In the genomic region with DNA sequence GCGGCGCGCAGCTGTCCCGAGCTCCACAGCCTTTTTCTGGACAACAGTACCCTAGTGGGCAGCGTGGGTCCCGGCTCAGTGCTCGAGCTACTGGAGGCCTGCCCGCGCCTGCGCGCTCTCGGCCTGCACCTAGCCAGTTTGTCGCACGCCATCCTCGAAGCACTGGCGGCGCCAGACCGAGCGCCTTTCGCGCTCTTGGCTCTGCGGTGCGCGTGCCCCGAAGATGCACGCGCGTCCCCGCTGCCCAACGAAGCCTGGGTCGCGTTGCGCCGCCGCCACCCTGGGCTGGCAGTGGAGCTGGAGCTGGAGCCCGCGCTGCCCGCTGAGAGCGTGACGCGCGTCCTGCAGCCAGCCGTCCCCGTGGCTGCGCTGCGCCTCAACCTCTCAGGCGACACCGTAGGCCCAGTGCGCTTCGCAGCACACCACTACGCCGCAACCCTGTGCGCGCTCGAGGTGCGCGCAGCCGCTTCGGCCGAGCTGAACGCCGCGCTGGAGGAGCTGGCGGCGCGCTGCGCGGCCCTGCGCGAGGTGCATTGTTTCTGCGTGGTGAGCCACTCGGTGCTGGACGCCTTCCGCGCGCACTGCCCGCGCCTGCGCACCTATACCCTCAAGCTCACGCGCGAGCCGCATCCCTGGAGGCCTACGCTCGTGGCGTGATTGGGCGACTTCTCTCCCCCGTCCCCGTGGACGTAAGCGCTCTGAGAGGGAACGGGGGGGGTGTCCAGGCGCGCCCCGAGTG, we compare ENCODE assay signal across 7 cellular contexts. TPM values are rescaled to one million over a fixed set of nuclear protein-coding genes. Genes with fewer than 3 reads are reported as not detected.
A peak's percentile ranks its signal among the peaks of the same experiment; 100 is the strongest.
DNase-seq lines count a peak whose midpoint lies in the region; ATAC-seq and TF ChIP-seq lines count a peak whose summit lies in the region.

No MANE protein-coding gene starts in this region.

- ATAC-seq in SK-N-SH treated with all-trans-retinoic acid at 6 μM for 48 hours (peak; percentile 15), mucosa of descending colon (no peak), GM21360 (IDR thresholded peaks at IDR 0.05; ENCODE audit: unreplicated experiment) (no peak), GM19035 (IDR thresholded peaks at IDR 0.05; ENCODE audit: unreplicated experiment) (no peak)

- H3K27me3 ChIP-seq in HUES6 (ENCODE audit: control insufficient read depth, insufficient read depth, low read length), result peaks cover 100% of the 10 kb centered on the region
- H3K27me3 ChIP-seq in effector memory CD4-positive, alpha-beta T cell (replicated peaks; ENCODE audit: control insufficient read depth, insufficient read depth, low read length, poor library complexity, severe bottlenecking), result peaks cover 38% of the 10 kb centered on the region
- H3K27me3 ChIP-seq in transverse colon, result peaks cover 56% of the 10 kb centered on the region

- peaks cover 18% of the 10 kb centered on the region for H3K4me1 ChIP-seq in HUES6 (ENCODE audit: control insufficient read depth, insufficient read depth, low read length)
- peaks cover 59% of the 10 kb centered on the region for H3K4me1 ChIP-seq in effector memory CD4-positive, alpha-beta T cell (ENCODE audit: control insufficient read depth, insufficient read depth, low read length, poor library complexity, severe bottlenecking)
- H3K4me1 ChIP-seq in mucosa of descending colon (ENCODE audit: low read depth), result peaks cover 44% of the 10 kb centered on the region
- H3K4me1 ChIP-seq in transverse colon, result peaks cover 15 to 67% (median 49%) of the 10 kb centered on the region in 4 donors

- in situ Hi-C loops in transverse colon (cut with MboI; ENCODE audit: low pct_ligation_motif_present in 1 of 4, low pct_unique_long_range_greater_than_20kb in 1 of 4, low sequenced_read_pairs in 3 of 4), result loop anchor here in 2 of 4 donors (25.0 kb wide), 2 partner anchors 176 to 201 kb away; partner anchors contain the start of genes CES3 (in 1 of the 2) and CES4A (in 1 of the 2)

- TF ChIP-seq POLR2A in transverse colon (IDR thresholded peaks at IDR 0.05), result no peak

- TF ChIP-seq CTCF in mucosa of descending colon (IDR thresholded peaks at IDR 0.05), result no peak
- TF ChIP-seq CTCF in transverse colon (IDR thresholded peaks at IDR 0.05), result no peak

- H3K36me3 ChIP-seq in HUES6 (ENCODE audit: control insufficient read depth, insufficient read depth, low read length), result no peaks in the 10 kb centered on the region
- H3K36me3 ChIP-seq in effector memory CD4-positive, alpha-beta T cell (ENCODE audit: control insufficient read depth, insufficient read depth, low read length), result no peaks in the 10 kb centered on the region
- H3K36me3 ChIP-seq in mucosa of descending colon (ENCODE audit: low read depth), result no peaks in the 10 kb centered on the region
- H3K36me3 ChIP-seq in transverse colon, result no peaks in the 10 kb centered on the region

- TF ChIP-seq EP300 in transverse colon (IDR thresholded peaks at IDR 0.05; ENCODE audit: low read depth), result no peak

- 38% methylated on average over 79 of the region's 95 CpGs; no CpG with 5 or more reads in 1 of the 2 donors for WGBS in transverse colon (ENCODE audit: low coverage in 1 of 2), 2 donors

- H3K4me3 ChIP-seq in HUES6 (ENCODE audit: low read depth, low read length) (peak overlapping the region; percentile 55), mucosa of descending colon (no peak overlapping the region), transverse colon (peak overlapping the region in 2 of 4 donors; percentile 29 to 38)
- peak overlapping the region; percentile 44 for H3K4me3 ChIP-seq in effector memory CD4-positive, alpha-beta T cell (ENCODE audit: insufficient read depth, low read depth, low read length, poor library complexity, severe bottlenecking)

- no peak overlapping the region for H3K27ac ChIP-seq in HUES6 (ENCODE audit: low read depth, low read length)
- H3K27ac ChIP-seq in effector memory CD4-positive, alpha-beta T cell (ENCODE audit: insufficient read depth, low read length, poor library complexity, severe bottlenecking), result no peak overlapping the region
- peak overlapping the region; percentile 11 to 72 (median 58) for H3K27ac ChIP-seq in transverse colon

- H3K9ac ChIP-seq in HUES6 (ENCODE audit: low read length), result no peak overlapping the region

- no peak for DNase-seq in effector memory CD4-positive, alpha-beta T cell
- DNase-seq in mucosa of descending colon (peak; percentile 35 to 70 (median 60)), transverse colon (no peak)

- no peaks in the 10 kb centered on the region for H3K9me3 ChIP-seq in HUES6 (ENCODE audit: control insufficient read depth, insufficient read depth, low read depth, low read length)
- H3K9me3 ChIP-seq in effector memory CD4-positive, alpha-beta T cell (ENCODE audit: control insufficient read depth, low read length), result no peaks in the 10 kb centered on the region
- no peaks in the 10 kb centered on the region for H3K9me3 ChIP-seq in mucosa of descending colon
- no peaks in the 10 kb centered on the region for H3K9me3 ChIP-seq in transverse colon

- intact Hi-C loops in mucosa of descending colon (cut with DNase I, micrococcal nuclease), result no loop called here
- intact Hi-C loops in transverse colon (cut with DNase I; ENCODE audit: low total_unique reads), result no loop called here

TF ChIP-seq in SK-N-SH treated with all-trans-retinoic acid at 6 μM for 48 hours, 23 proteins besides CTCF, POLR2A, EP300 and RAD21 (continues in another document):
- 0 out of 2 replicates have a peak, but pooled peaks have one; percentile 62 for TF ChIP-seq ZNF565 (CRISPR knock-in tag; conservative IDR thresholded peaks at IDR 0.05; ENCODE audit: low read depth)
- no peak for TF ChIP-seq TOX (CRISPR knock-in tag; IDR thresholded peaks at IDR 0.05; ENCODE audit: borderline replicate concordance)
- peak; percentile 56; the same call in 1 of the 2 replicates for TF ChIP-seq TSHZ2 (CRISPR knock-in tag; IDR thresholded peaks at IDR 0.05)
- no peak for TF ChIP-seq SNAI2 (CRISPR knock-in tag; IDR thresholded peaks at IDR 0.05)
- TF ChIP-seq ZNF70 (CRISPR knock-in tag; IDR thresholded peaks at IDR 0.05), result no peak
- no peak for TF ChIP-seq ARNTL (CRISPR knock-in tag; IDR thresholded peaks at IDR 0.05; ENCODE audit: borderline replicate concordance, low read depth)
- TF ChIP-seq ZC3H10 (CRISPR knock-in tag; IDR thresholded peaks at IDR 0.05), result no peak
- TF ChIP-seq, protein P1, sequence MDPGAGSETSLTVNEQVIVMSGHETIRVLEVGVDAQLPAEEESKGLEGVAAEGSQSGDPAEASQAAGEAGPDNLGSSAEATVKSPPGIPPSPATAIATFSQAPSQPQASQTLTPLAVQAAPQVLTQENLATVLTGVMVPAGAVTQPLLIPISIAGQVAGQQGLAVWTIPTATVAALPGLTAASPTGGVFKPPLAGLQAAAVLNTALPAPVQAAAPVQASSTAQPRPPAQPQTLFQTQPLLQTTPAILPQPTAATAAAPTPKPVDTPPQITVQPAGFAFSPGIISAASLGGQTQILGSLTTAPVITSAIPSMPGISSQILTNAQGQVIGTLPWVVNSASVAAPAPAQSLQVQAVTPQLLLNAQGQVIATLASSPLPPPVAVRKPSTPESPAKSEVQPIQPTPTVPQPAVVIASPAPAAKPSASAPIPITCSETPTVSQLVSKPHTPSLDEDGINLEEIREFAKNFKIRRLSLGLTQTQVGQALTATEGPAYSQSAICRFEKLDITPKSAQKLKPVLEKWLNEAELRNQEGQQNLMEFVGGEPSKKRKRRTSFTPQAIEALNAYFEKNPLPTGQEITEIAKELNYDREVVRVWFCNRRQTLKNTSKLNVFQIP (CRISPR knock-in tag; IDR thresholded peaks at IDR 0.05; ENCODE audit: borderline replicate concordance, low read depth), result no peak
- TF ChIP-seq, protein P2, sequence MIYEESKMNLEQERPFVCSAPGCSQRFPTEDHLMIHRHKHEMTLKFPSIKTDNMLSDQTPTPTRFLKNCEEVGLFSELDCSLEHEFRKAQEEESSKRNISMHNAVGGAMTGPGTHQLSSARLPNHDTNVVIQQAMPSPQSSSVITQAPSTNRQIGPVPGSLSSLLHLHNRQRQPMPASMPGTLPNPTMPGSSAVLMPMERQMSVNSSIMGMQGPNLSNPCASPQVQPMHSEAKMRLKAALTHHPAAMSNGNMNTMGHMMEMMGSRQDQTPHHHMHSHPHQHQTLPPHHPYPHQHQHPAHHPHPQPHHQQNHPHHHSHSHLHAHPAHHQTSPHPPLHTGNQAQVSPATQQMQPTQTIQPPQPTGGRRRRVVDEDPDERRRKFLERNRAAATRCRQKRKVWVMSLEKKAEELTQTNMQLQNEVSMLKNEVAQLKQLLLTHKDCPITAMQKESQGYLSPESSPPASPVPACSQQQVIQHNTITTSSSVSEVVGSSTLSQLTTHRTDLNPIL (CRISPR knock-in tag; IDR thresholded peaks at IDR 0.05; ENCODE audit: low read depth), result no peak

RNA-seq across cellular contexts. Expression of gene HSF4, which starts 1.2 kb away (rescaled TPM):
- total RNA-seq in mucosa of descending colon (100 to 1,000 TPM in 1 of 3 donors, 10 to 100 TPM in 2; 26.0 to 113 (median 64.4) TPM), transverse colon (100 to 1,000 TPM in 1 of 4 donors, 10 to 100 TPM in 3; 29.5 to 136 (median 76.6) TPM)

RNA-seq across cellular contexts. Expression of gene FBXL8, which starts 3.6 kb away (rescaled TPM):
- total RNA-seq in mucosa of descending colon (10 to 100 TPM; 23.3 to 33.8 (median 24.5) TPM), transverse colon (10 to 100 TPM; 30.0 to 91.1 (median 55.1) TPM)

RNA-seq across cellular contexts. Expression of gene TRADD, which starts 3.6 kb away (rescaled TPM):
- 10 to 100 TPM; 21.0 to 27.4 (median 26.6) TPM for total RNA-seq in mucosa of descending colon
- total RNA-seq in transverse colon, result 10 to 100 TPM; 32.2 to 74.8 (median 42.0) TPM

RNA-seq across cellular contexts. Expression of gene NOL3, which starts 7.0 kb away (rescaled TPM):
- total RNA-seq in mucosa of descending colon (10 to 100 TPM; 23.5 to 35.9 (median 32.0) TPM), transverse colon (10 to 100 TPM; 39.5 to 65.9 (median 41.2) TPM)

RNA-seq across cellular contexts. Expression of gene B3GNT9, which starts 12.5 kb away (rescaled TPM):
- total RNA-seq in mucosa of descending colon (1 to 10 TPM; 1.5 to 8.4 (median 4.0) TPM), transverse colon (10 to 100 TPM in 1 of 4 donors, 1 to 10 TPM in 3; 1.5 to 69.1 (median 5.5) TPM)

Comparison
In these comparisons a context has a peak if more than half of its experiments do, and no peak if none do; other contexts are left out.
1. H3K27ac ChIP-seq: peak in transverse colon (4 of 4); none in HUES6 (single experiment) and effector memory CD4-positive, alpha-beta T cell (single experiment).
2. DNase-seq: peak in mucosa of descending colon (3 of 3); none in effector memory CD4-positive, alpha-beta T cell (0 of 3) and transverse colon (single experiment).